ENCODE assay signal across 8 cellular contexts in genomic region chr2:37615808-37616673, GRCh38. TPM values are rescaled to one million over a fixed set of nuclear protein-coding genes. Genes with fewer than 3 reads are reported as not detected.
DNase-seq lines count a peak whose midpoint lies in the region; ATAC-seq, FAIRE-seq and TF ChIP-seq lines count a peak whose summit lies in the region.

No MANE protein-coding gene starts in this region.

- H3K36me3 Mint-ChIP-seq in activated B cell treated with CpG ODN at 0.5 μM for 24 hours (ENCODE audit: low read depth) = no peaks in the 10 kb centered on the region

- no peaks in the 10 kb centered on the region for H3K27me3 Mint-ChIP-seq in activated B cell treated with CpG ODN at 0.5 μM for 24 hours

- CTCF ChIA-PET in activated B cell treated with CpG ODN at 0.5 μM for 24 hours (lab: Charles Lee) = interaction anchor here (0.6 to 1.4 kb wide), 3 partner anchors 8 to 217 kb away, joined by 3 to 4 read pairs (median 3); no protein-coding TSS in a partner anchor

- no peak for TF ChIP-seq CTCF in activated B cell treated with CpG ODN at 0.5 μM for 24 hours (IDR thresholded peaks at IDR 0.05)

- H3K4me1 Mint-ChIP-seq in activated B cell treated with CpG ODN at 0.5 μM for 24 hours = peaks cover 48% of the 10 kb centered on the region

- H3K27ac Mint-ChIP-seq in activated B cell treated with CpG ODN at 0.5 μM for 24 hours = peak overlapping the region; percentile 94

- ATAC-seq in activated B cell treated with CpG ODN at 0.5 μM for 24 hours (ENCODE audit: low read depth) = peak; percentile 84

- intact Hi-C loops in activated B cell treated with CpG ODN at 0.5 μM for 24 hours (cut with micrococcal nuclease) = loop anchor here (1.0 to 5.0 kb wide), 4 partner anchors 8 to 79 kb away; no protein-coding TSS in a partner anchor

- in situ Hi-C loops in G401 (cut with HindIII; ENCODE audit: low sequenced_read_pairs) = no loop called here

- no peak for FAIRE-seq in frontal cortex (lab: Jason Lieb, UNC)

- POLR2A ChIA-PET in activated B cell treated with CpG ODN at 0.5 μM for 24 hours (lab: Charles Lee) = interaction anchor here (0.6 to 2.0 kb wide), 9 partner anchors 8 to 202 kb away, joined by 3 to 11 read pairs (median 7); partner anchors contain the start of gene CDC42EP3

- peaks cover 8% of the 10 kb centered on the region for H3K9me3 Mint-ChIP-seq in activated B cell treated with CpG ODN at 0.5 μM for 24 hours

- H3K4me3 Mint-ChIP-seq in activated B cell treated with CpG ODN at 0.5 μM for 24 hours = peak overlapping the region; percentile 49

- peak; percentile 13 for DNase-seq in NCI-H510A treated with DMSO at 0.1 percent for 48 hours (lab: John Stamatoyannopoulos, UW)
- no peak for DNase-seq in NCI-H510A (lab: John Stamatoyannopoulos, UW)
- DNase-seq in activated B cell treated with CpG ODN at 0.5 μM for 24 hours = peak; percentile 38
- peak; percentile 30 for DNase-seq in globus pallidus (ENCODE audit: low spot score)
- DNase-seq in stimulated activated CD8-positive, alpha-beta memory T cell treated with anti-CD3 and anti-CD28 coated beads, Interleukin-7, amount 100 ng/mL, for 4 hours (ENCODE audit: low read depth in 2 of 2) = peak; percentile 20 to 56
- no peak for DNase-seq in G401 (ENCODE audit: low spot score)
- DNase-seq in NCI-H345 (lab: John Stamatoyannopoulos, UW) = no peak
- DNase-seq in frontal cortex (ENCODE audit: low spot score in 2 of 2) = no peak

RNA-seq across cellular contexts. Expression of gene CDC42EP3, which starts 55.4 kb away (rescaled TPM):
- total RNA-seq in activated B cell treated with CpG ODN at 0.5 μM for 24 hours (33.2 and 33.3 TPM in 2 replicates), frontal cortex (22.4 TPM)
- total RNA-seq in G401 (2014; rRNA removed; shearing (Covaris generic)) = 0.07 TPM in 1 of 2 replicates, not detected in the other

Comparison
In these comparisons a context has a peak if more than half of its experiments do, and no peak if none do; other contexts are left out.
1. DNase-seq: peak in NCI-H510A treated with DMSO at 0.1 percent for 48 hours (single experiment), activated B cell treated with CpG ODN at 0.5 μM for 24 hours (single experiment), globus pallidus (single experiment) and stimulated activated CD8-positive, alpha-beta memory T cell treated with anti-CD3 and anti-CD28 coated beads, Interleukin-7, amount 100 ng/mL, for 4 hours (2 of 2); none in NCI-H510A (single experiment), G401 (single experiment), NCI-H345 (single experiment) and frontal cortex (0 of 2).
2. RNA of gene CDC42EP3, which starts 55.4 kb away (total RNA-seq): 33.2 to 33.3 TPM in activated B cell treated with CpG ODN at 0.5 μM for 24 hours and 22.4 TPM in frontal cortex (single experiment); 0.07 TPM in G401; every median in the first group is over 10 times any median in the second.